8 cellular contexts compared by ENCODE assay signal in the genomic region with DNA sequence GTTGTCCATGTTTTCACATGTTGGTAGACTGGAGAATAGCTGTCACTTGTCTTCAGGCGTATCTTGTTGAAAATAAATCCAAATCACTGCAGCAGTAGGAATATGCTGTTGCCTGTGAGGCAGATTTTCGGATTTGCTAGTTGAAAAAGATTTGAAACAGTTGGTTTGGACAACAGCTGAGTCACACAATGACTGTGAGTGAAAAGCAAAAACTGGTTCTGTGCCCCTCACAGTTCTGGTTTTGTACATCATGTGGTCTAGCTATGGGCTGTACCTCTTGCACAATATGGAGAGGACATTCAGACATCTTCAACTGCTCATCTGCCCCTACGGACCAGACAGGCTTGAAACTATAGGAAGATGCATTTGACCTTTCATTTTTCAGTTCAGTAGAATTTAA. TPM values are rescaled to one million over a fixed set of nuclear protein-coding genes. Genes with fewer than 3 reads are reported as not detected.
A peak's percentile ranks its signal among the peaks of the same experiment; 100 is the strongest.
DNase-seq lines count a peak whose midpoint lies in the region; ATAC-seq and TF ChIP-seq lines count a peak whose summit lies in the region.

No MANE protein-coding gene starts in this region.

- H2AFZ ChIP-seq in neuron (ENCODE audit: low read depth, low read length) = no peak overlapping the region

- H3K27ac ChIP-seq in RWPE1 = peak overlapping the region; percentile 85

- no peaks in the 10 kb centered on the region for H3K9me3 ChIP-seq in neuron (ENCODE audit: low read length)

- POLR2A ChIA-PET in RWPE1 (lab: Yijun Ruan, JAX; ENCODE audit: low non-redundant PET) = no interaction called here

- CTCF ChIA-PET in RWPE1 (lab: Yijun Ruan, JAX) = interaction anchor here (0.6 to 1.1 kb wide), 3 partner anchors 24 to 417 kb away, joined by 3 to 4 read pairs (median 3); no protein-coding TSS in a partner anchor

- intact Hi-C loops in sciatic nerve (cut with DNase I) = no loop called here

- DNase-seq in GM12865 (ENCODE audit: low read depth) (peak; percentile 66), RWPE1 (ENCODE audit: low spot score) (no peak), epidermal melanocyte (ENCODE audit: insufficient read length, low spot score) (peak; percentile 55), superior temporal gyrus (ENCODE audit: extremely low spot score) (no peak), sciatic nerve (ENCODE audit: low spot score) (no peak), mesenteric fat pad (ENCODE audit: low spot score) (no peak), NCI-H345 (lab: John Stamatoyannopoulos, UW) (no peak)

- peaks cover 33% of the 10 kb centered on the region for H3K4me1 ChIP-seq in neuron (ENCODE audit: insufficient read depth, low read length)

- peak overlapping the region; percentile 80 for H3K4me3 ChIP-seq in GM12865 (ENCODE audit: low read depth, low read length)
- peak overlapping the region; percentile 94 for H3K4me3 ChIP-seq in neuron (ENCODE audit: low read length)

- no peak for TF ChIP-seq CTCF in GM12865 (IDR thresholded peaks at IDR 0.05; ENCODE audit: insufficient read depth, low read depth, low read length, missing control alignments)
- no peak for TF ChIP-seq CTCF in RWPE1 (conservative IDR thresholded peaks at IDR 0.05; ENCODE audit: low read depth)

- H3K27me3 ChIP-seq in neuron (ENCODE audit: insufficient read depth, low read length) = no peaks in the 10 kb centered on the region

- ATAC-seq in sciatic nerve = no peak

- peaks cover 11% of the 10 kb centered on the region for H3K36me3 ChIP-seq in neuron (ENCODE audit: insufficient read depth, low read length)

RNA-seq across cellular contexts. Expression of a gene that starts 1.8 kb away (rescaled TPM):
- total RNA-seq in sciatic nerve (251 TPM), mesenteric fat pad (352 TPM)

RNA-seq across cellular contexts. Expression of a gene that starts 18.8 kb away (rescaled TPM):
- total RNA-seq in sciatic nerve = 15.8 TPM
- total RNA-seq in mesenteric fat pad = 5.6 TPM

RNA-seq across cellular contexts. Expression of a gene that starts 24.8 kb away (rescaled TPM):
- total RNA-seq in sciatic nerve = 34.2 TPM
- 38.9 TPM for total RNA-seq in mesenteric fat pad

RNA-seq across cellular contexts. Expression of a gene that starts 55.8 kb away (rescaled TPM):
- total RNA-seq in sciatic nerve (250 TPM), mesenteric fat pad (220 TPM)

Comparison
In these comparisons a context has a peak if more than half of its experiments do, and no peak if none do; other contexts are left out.
1. DNase-seq: peak in GM12865 (single experiment) and epidermal melanocyte (single experiment); none in RWPE1 (single experiment), superior temporal gyrus (single experiment), sciatic nerve (single experiment), mesenteric fat pad (single experiment) and NCI-H345 (single experiment).